Comparison of ENCODE assay signal across 17 cellular contexts in the genomic region with DNA sequence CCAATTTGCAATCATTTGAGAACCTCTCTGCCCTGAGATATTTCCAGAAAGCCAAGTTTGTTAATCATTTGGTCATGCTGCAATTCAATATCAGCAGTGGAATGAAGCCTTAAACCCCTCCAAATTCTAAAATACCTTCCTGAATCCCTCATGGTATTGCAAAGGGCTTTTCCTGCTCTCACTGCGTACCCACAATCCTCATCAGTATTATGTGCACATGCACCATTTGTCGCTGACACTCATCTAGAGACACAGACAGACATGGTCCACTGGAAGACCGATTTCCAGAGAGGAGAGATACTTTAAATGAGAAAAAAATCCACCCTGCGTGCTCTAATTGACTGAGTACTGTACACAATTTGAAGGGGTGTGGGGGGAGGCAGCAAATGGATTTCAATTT.
DNase-seq lines count a peak whose midpoint lies in the region; FAIRE-seq and TF ChIP-seq lines count a peak whose summit lies in the region.
"Had no signal": no experiment of that assay in that cellular context is flagged by ENCODE, and none has a peak within 500 bp of the region (broad histone marks: within the 10 kb centered on the region; RNA-seq: fewer than 3 reads in every experiment).

No MANE protein-coding gene starts in this region.

- H3K4me3 ChIP-seq in SJCRH30: no peak overlapping the region

- no peaks in the 10 kb centered on the region for H3K27me3 ChIP-seq in SJCRH30
- H3K27me3 ChIP-seq: BE2C had no signal

- H3K9me3 Mint-ChIP-seq in nephron progenitor cell: no peaks in the 10 kb centered on the region
- no peaks in the 10 kb centered on the region for H3K9me3 Mint-ChIP-seq in chondrocyte (ENCODE audit: low read depth)
- H3K9me3 Mint-ChIP-seq: CD4-positive, CD25-positive, alpha-beta regulatory T cell; CD8-positive, alpha-beta memory T cell; H9 had no signal

- H3K9me3 ChIP-seq in SJCRH30 (replicated peaks): no peaks in the 10 kb centered on the region
- H3K9me3 ChIP-seq: BE2C had no signal

- H3K27ac ChIP-seq in SJCRH30: peak overlapping the region; percentile 99

- H3K27ac Mint-ChIP-seq in nephron progenitor cell (peak overlapping the region; percentile 93), chondrocyte (ENCODE audit: unreplicated experiment) (no peak overlapping the region)
- H3K27ac Mint-ChIP-seq: CD4-positive, CD25-positive, alpha-beta regulatory T cell; CD8-positive, alpha-beta memory T cell had no signal

- H3K4me1 Mint-ChIP-seq in nephron progenitor cell (peaks cover 53% of the 10 kb centered on the region), chondrocyte (ENCODE audit: low read depth) (no peaks in the 10 kb centered on the region)
- H3K4me1 Mint-ChIP-seq: CD4-positive, CD25-positive, alpha-beta regulatory T cell; CD8-positive, alpha-beta memory T cell had no signal

- no peak for TF ChIP-seq CTCF in D721Med (IDR thresholded peaks at IDR 0.05; ENCODE audit: insufficient read depth, missing control alignments)
- no peak for TF ChIP-seq CTCF in nephron progenitor cell (IDR thresholded peaks at IDR 0.05)
- no peak for TF ChIP-seq CTCF in chondrocyte (IDR thresholded peaks at IDR 0.05)

- H3K4me3 Mint-ChIP-seq in nephron progenitor cell (peak overlapping the region; percentile 32), chondrocyte (ENCODE audit: unreplicated experiment) (no peak overlapping the region)
- H3K4me3 Mint-ChIP-seq: CD4-positive, CD25-positive, alpha-beta regulatory T cell; CD8-positive, alpha-beta memory T cell; H9 had no signal

- H3K4me1 ChIP-seq in SJCRH30: peaks cover 42% of the 10 kb centered on the region
- H3K4me1 ChIP-seq: BE2C had no signal

- H3K36me3 ChIP-seq in SJCRH30: no peaks in the 10 kb centered on the region
- H3K36me3 ChIP-seq: BE2C had no signal

- FAIRE-seq in D721Med (lab: Jason Lieb, UNC): peak; percentile 38
- FAIRE-seq: GM12892, HTR-8/SVneo had no signal

- peaks cover 14% of the 10 kb centered on the region for H3K36me3 Mint-ChIP-seq in nephron progenitor cell (ENCODE audit: low read depth)
- H3K36me3 Mint-ChIP-seq in chondrocyte (ENCODE audit: low read depth): no peaks in the 10 kb centered on the region
- H3K36me3 Mint-ChIP-seq: CD4-positive, CD25-positive, alpha-beta regulatory T cell; CD8-positive, alpha-beta memory T cell had no signal

- DNase-seq in D721Med (ENCODE audit: insufficient read length, low spot score) (no peak), SJCRH30 (peak; percentile 85 to 94), nephron progenitor cell (no peak), chondrocyte (ENCODE audit: low spot score) (no peak), NCI-H1105 treated with DMSO at 0.1 percent for 48 hours (lab: John Stamatoyannopoulos, UW) (no peak)
- no peak for DNase-seq in activated CD8-positive, alpha-beta memory T cell treated with anti-CD3 and anti-CD28 coated beads, Interleukin-2, amount 50 U/mL, for 4 hours
- DNase-seq: ACHN; BE2C; C1 segment of cervical spinal cord; CD4-positive, CD25-positive, alpha-beta regulatory T cell; CD8-positive, alpha-beta memory T cell; COR-L47; GDM1; H9; IMR-90 had no signal

- H3K27me3 Mint-ChIP-seq in nephron progenitor cell (ENCODE audit: low read depth, poor library complexity): no peaks in the 10 kb centered on the region
- no peaks in the 10 kb centered on the region for H3K27me3 Mint-ChIP-seq in chondrocyte (ENCODE audit: low read depth)
- H3K27me3 Mint-ChIP-seq: CD4-positive, CD25-positive, alpha-beta regulatory T cell had no signal

Comparison
In these comparisons a context has a peak if more than half of its experiments do, and no peak if none do; other contexts are left out.
1. DNase-seq: peak in SJCRH30 (2 of 2); none in D721Med (single experiment), nephron progenitor cell (single experiment), activated CD8-positive, alpha-beta memory T cell treated with anti-CD3 and anti-CD28 coated beads, Interleukin-2, amount 50 U/mL, for 4 hours (single experiment), chondrocyte (single experiment) and NCI-H1105 treated with DMSO at 0.1 percent for 48 hours (single experiment).